Comparison of ENCODE assay signal across 10 cellular contexts in genomic region chr3:31562525-31562924, GRCh38. TPM values are rescaled to one million over a fixed set of nuclear protein-coding genes. Genes with fewer than 3 reads are reported as not detected.
DNase-seq lines count a peak whose midpoint lies in the region; ATAC-seq, FAIRE-seq and TF ChIP-seq lines count a peak whose summit lies in the region.
"Had no signal": no experiment of that assay in that cellular context is flagged by ENCODE, and none has a peak within 500 bp of the region (broad histone marks: within the 10 kb centered on the region; RNA-seq: fewer than 3 reads in every experiment).

No MANE protein-coding gene starts in this region.

- H3K9ac ChIP-seq in GM12878 (ENCODE audit: control insufficient read depth, insufficient read depth, low read length) (no peak overlapping the region), neural progenitor cell (no peak overlapping the region)
- H3K9ac ChIP-seq: GM23248 had no signal

- H3K27ac Mint-ChIP-seq in GM23338, result peak overlapping the region; percentile 25; the same call in 1 of the 2 replicates
- H3K27ac Mint-ChIP-seq in neural progenitor cell, result no peak overlapping the region

- intact Hi-C loops in GM12878 (cut with micrococcal nuclease; ENCODE audit: unreplicated experiment) (loop anchor here (5.0 kb wide), 1 partner anchor 55 kb away; no protein-coding TSS in a partner anchor), body of pancreas (cut with DNase I) (no loop called here)

- H3K36me3 Mint-ChIP-seq in GM23338 (ENCODE audit: low read depth), result no peaks in the 10 kb centered on the region
- peaks cover 54% of the 10 kb centered on the region for H3K36me3 Mint-ChIP-seq in neural progenitor cell

- H3K4me1 Mint-ChIP-seq in GM23338 (peaks cover 63% of the 10 kb centered on the region), neural progenitor cell (peaks cover 2% of the 10 kb centered on the region)

- SMC1A ChIA-PET in GM12878 (lab: Charles Lee; ENCODE audit: uncharacterized antibody, unreplicated experiment), result interaction anchor here (1.3 to 1.6 kb wide), 3 partner anchors 16 to 29 kb away, joined by 3 to 5 read pairs (median 4); partner anchors contain the start of gene STT3B

- no peak overlapping the region for H3K4me3 Mint-ChIP-seq in GM23338
- no peak overlapping the region for H3K4me3 Mint-ChIP-seq in neural progenitor cell

- no peak overlapping the region for H3K4me2 ChIP-seq in GM23338
- no peak overlapping the region for H3K4me2 ChIP-seq in GM12878 (ENCODE audit: control insufficient read depth, insufficient read depth)
- no peak overlapping the region for H3K4me2 ChIP-seq in neural progenitor cell

- H4K20me1 ChIP-seq in GM23338 (replicated peaks; ENCODE audit: insufficient read depth) (peaks cover 59% of the 10 kb centered on the region), GM12878 (ENCODE audit: control insufficient read depth, insufficient read depth) (no peaks in the 10 kb centered on the region), neural progenitor cell (ENCODE audit: low read depth) (peaks cover 69% of the 10 kb centered on the region)

- TF ChIP-seq POLR2A in GM12878 (IDR thresholded peaks at IDR 0.05; ENCODE audit: low read depth, low read length) (no peak), body of pancreas (IDR thresholded peaks at IDR 0.05) (no peak)

- H3K27me3 ChIP-seq in GM23338 (ENCODE audit: insufficient read depth) (no peaks in the 10 kb centered on the region), GM12878 (replicated peaks in 1 of 2; ENCODE audit: control insufficient read depth in 2 of 2, insufficient read depth in 2 of 2, low read length in 1 of 2) (no peaks in the 10 kb centered on the region), neural progenitor cell (no peaks in the 10 kb centered on the region), body of pancreas (no peaks in the 10 kb centered on the region)

- H3K27me3 Mint-ChIP-seq in GM23338 (ENCODE audit: insufficient read depth, low read depth, poor library complexity) (peaks cover 2% of the 10 kb centered on the region), neural progenitor cell (ENCODE audit: insufficient read depth, low read depth) (peaks cover 2% of the 10 kb centered on the region)

- no peak for TF ChIP-seq EP300 in GM12878 (IDR thresholded peaks at IDR 0.05; ENCODE audit: borderline replicate concordance in 1 of 2, control insufficient read depth in 1 of 2, low read depth in 2 of 2, low read length in 2 of 2)

- POLR2A ChIA-PET in GM12878 (lab: Charles Lee), result no interaction called here

- H3K4me1 ChIP-seq in GM23338 (ENCODE audit: insufficient read depth) (peaks cover 37% of the 10 kb centered on the region), GM12878 (ENCODE audit: control insufficient read depth, insufficient read depth, low read length) (no peaks in the 10 kb centered on the region; the same call in 1 of the 2 replicates), neural progenitor cell (peaks cover 4% of the 10 kb centered on the region), body of pancreas (peaks cover 41% of the 10 kb centered on the region)

- H3K9me3 Mint-ChIP-seq in GM23338 (no peaks in the 10 kb centered on the region), neural progenitor cell (peaks cover 75% of the 10 kb centered on the region)

- in situ Hi-C loops in SK-MEL-5 (cut with HindIII; ENCODE audit: low pct_unique_long_range_greater_than_20kb, low sequenced_read_pairs), result no loop called here
- in situ Hi-C loops in GM12878 (cut with MboI), result no loop called here

- TF ChIP-seq CTCF in GM23338 (conservative IDR thresholded peaks at IDR 0.05; ENCODE audit: low read depth in 2 of 2) (peak; percentile 69 to 72), GM12878 (IDR thresholded peaks at IDR 0.05 in 2 of 3, conservative IDR thresholded peaks at IDR 0.05 in 1 of 3; ENCODE audit: control insufficient read depth in 2 of 3, extremely low read depth in 1 of 3, insufficient read depth in 1 of 3, low read depth in 3 of 3, low read length in 3 of 3) (0 out of 6 replicates have a peak, but pooled peaks of 1 of the 3 experiments have one; percentile 2), neural progenitor cell (IDR thresholded peaks at IDR 0.05) (peak; percentile 38), body of pancreas (IDR thresholded peaks at IDR 0.05) (no peak)

- BruUV-seq in GM12878 (replicated peaks; lab: Mats Ljungman, UMichigan), result no TSS peak

- peak; percentile 92 for ATAC-seq in GM23338
- ATAC-seq in GM12878, result peak; percentile 13
- ATAC-seq in GM21825 (IDR thresholded peaks at IDR 0.05; ENCODE audit: unreplicated experiment), result no peak
- ATAC-seq in body of pancreas, result no peak

- H3K27ac ChIP-seq in GM23338 (ENCODE audit: low read depth) (no peak overlapping the region), GM12878 (ENCODE audit: control insufficient read depth, insufficient read depth) (no peak overlapping the region), neural progenitor cell (no peak overlapping the region), body of pancreas (no peak overlapping the region)
- H3K27ac ChIP-seq: GM23248, psoas muscle had no signal

- WGBS in GM12878 (ENCODE audit: insufficient coverage, insufficient replicate concordance, low lambda C conversion rate, missing lambda C conversion rate), result 96% methylated on average over 8 of the region's 8 CpGs
- WGBS in body of pancreas, 2 donors, result 93% methylated on average over 6 to 8 of the region's 8 CpGs

- RAD21 ChIA-PET in GM12878 (lab: Charles Lee; ENCODE audit: unreplicated experiment), result interaction anchor here (1.2 kb wide), 1 partner anchor 22 kb away, joined by 3 read pairs; no protein-coding TSS in a partner anchor

- H3K79me2 ChIP-seq in GM23338 (replicated peaks; ENCODE audit: insufficient read depth) (peaks cover 100% of the 10 kb centered on the region), GM12878 (ENCODE audit: control insufficient read depth, insufficient read depth, low read length) (peaks cover 99% of the 10 kb centered on the region), neural progenitor cell (ENCODE audit: low read depth) (peaks cover 100% of the 10 kb centered on the region)

- H3K36me3 ChIP-seq in GM23338 (ENCODE audit: insufficient read depth) (no peaks in the 10 kb centered on the region), GM12878 (ENCODE audit: control insufficient read depth in 2 of 2, insufficient read depth in 2 of 2, low read length in 1 of 2) (no peaks in the 10 kb centered on the region), neural progenitor cell (no peaks in the 10 kb centered on the region), body of pancreas (replicated peaks in 1 of 2; ENCODE audit: insufficient read depth in 1 of 2, low read depth in 2 of 2) (no peaks in the 10 kb centered on the region)

- no peak overlapping the region for H3K4me3 ChIP-seq in GM23338
- H3K4me3 ChIP-seq in GM12878, result no peak overlapping the region
- H3K4me3 ChIP-seq in neural progenitor cell, result no peak overlapping the region
- H3K4me3 ChIP-seq in body of pancreas, result no peak overlapping the region
- H3K4me3 ChIP-seq: GM23248, psoas muscle had no signal

- H3F3A ChIP-seq in GM23338 (replicated peaks; ENCODE audit: low read depth) (no peaks in the 10 kb centered on the region), neural progenitor cell (ENCODE audit: low read depth) (no peaks in the 10 kb centered on the region)

- TF ChIP-seq RAD21 in GM12878 (IDR thresholded peaks at IDR 0.05; ENCODE audit: insufficient read depth, low read depth, low read length), result no peak

- CTCF ChIA-PET in GM12878 (lab: Yijun Ruan, JAX), result interaction anchor here (0.9 to 1.2 kb wide), 3 partner anchors 13 to 24 kb away, joined by 3 to 4 read pairs (median 3); no protein-coding TSS in a partner anchor

- no peak overlapping the region for H2AFZ ChIP-seq in GM23338
- no peak overlapping the region for H2AFZ ChIP-seq in GM12878 (ENCODE audit: control insufficient read depth, low read depth, low read length)
- no peak overlapping the region for H2AFZ ChIP-seq in neural progenitor cell (replicated peaks)
- H2AFZ ChIP-seq: GM23248 had no signal

- H3K9me3 ChIP-seq in GM12878 (replicated peaks; ENCODE audit: control insufficient read depth, insufficient read depth, low read length) (peaks cover 14% of the 10 kb centered on the region), neural progenitor cell (ENCODE audit: low read depth) (no peaks in the 10 kb centered on the region), body of pancreas (no peaks in the 10 kb centered on the region)

- H3K9me2 ChIP-seq in GM23338 (ENCODE audit: insufficient read depth), result no peaks in the 10 kb centered on the region

- peak; percentile 91 for DNase-seq in GM23338 (ENCODE audit: low spot score)
- DNase-seq in SK-MEL-5 (ENCODE audit: low read depth, low spot score), result peak; percentile 22
- DNase-seq in GM12878 (ENCODE audit: low read depth, low spot score), result no peak
- DNase-seq in neural progenitor cell (ENCODE audit: low spot score), result peak; percentile 50
- DNase-seq in NCI-H1694 (lab: John Stamatoyannopoulos, UW), result no peak
- no peak for DNase-seq in kidney glomerular epithelial cell (lab: John Stamatoyannopoulos, UW)
- DNase-seq in body of pancreas, result no peak
- DNase-seq: GM23248 had no signal

- FAIRE-seq in GM12878 (lab: Jason Lieb, UNC), result no peak

RNA-seq across cellular contexts. Expression of gene STT3B, which starts 29.8 kb away (rescaled TPM):
- 139 and 167 TPM in 2 replicates for total RNA-seq in GM23338 (2014; rRNA removed; shearing (Covaris generic))
- 44.1 and 45.2 TPM in 2 replicates for polyA plus RNA-seq in GM23338 (2016; fragmentation: Nextera tagmentation; extraction: Ambion mirVana)
- 187 and 198 TPM in 2 replicates for total RNA-seq in SK-MEL-5 (2014; rRNA removed; shearing (Covaris generic))
- polyA plus RNA-seq in SK-MEL-5 (2015; cell fraction: cytosol; rRNA removed), result 129 and 173 TPM in 2 replicates
- 162 and 170 TPM in 2 replicates for polyA plus RNA-seq in SK-MEL-5 (2015; cell fraction: nucleus; rRNA removed)
- 279 and 287 TPM in 2 replicates for total RNA-seq in GM12878 (2013; cell fraction: nucleolus; rRNA removed)
- 93.5 and 99.7 TPM in 2 replicates for total RNA-seq in GM12878 (2014; rRNA removed)
- total RNA-seq in GM12878 (2014; rRNA removed; fragmentation: Illumina TruSeq; extraction: Trizol), result 125 and 135 TPM in 2 replicates
- total RNA-seq in GM12878 (2021), result 83.9 and 87.3 TPM in 2 replicates
- 51.0 TPM for polyA plus RNA-seq in GM12878 (2011; ENCODE audit: low read depth)
- polyA plus RNA-seq in GM12878 (2011; rRNA removed), result 208 and 308 TPM in 2 replicates
- polyA plus RNA-seq in GM12878 (2011; cell fraction: cytosol; rRNA removed), result 76.6 and 78.3 TPM in 2 replicates
- 99.2 and 113 TPM in 2 replicates for polyA plus RNA-seq in GM12878 (2011; cell fraction: nucleus; rRNA removed)
- polyA plus RNA-seq in GM12878 (2012), result 73.1 and 105 TPM in 2 replicates
- 80.0 and 89.8 TPM in 2 replicates for polyA plus RNA-seq in GM12878 (2014; fragmentation: Illumina TruSeq; extraction: Trizol)
- 10 to 100 TPM; 19.9 to 29.3 TPM for polyA plus RNA-seq in GM12878 (2014; fragmentation: Nextera tagmentation; extraction: Ambion mirVana)
- 55.9 and 71.1 TPM in 2 replicates for polyA plus RNA-seq in GM12878 (2014; rRNA removed)
- polyA plus RNA-seq in GM12878 (2016; fragmentation: Nextera tagmentation; extraction: Ambion mirVana), result 10 to 100 TPM; 29.9 to 79.2 TPM
- polyA minus RNA-seq in GM12878 (2011; rRNA and poly(A)+ RNA removed), result 213 and 270 TPM in 2 replicates
- 78.4 and 86.4 TPM in 2 replicates for polyA minus RNA-seq in GM12878 (2011; cell fraction: cytosol; rRNA and poly(A)+ RNA removed)
- polyA minus RNA-seq in GM12878 (2011; cell fraction: nucleus; rRNA and poly(A)+ RNA removed), result 110 and 166 TPM in 2 replicates
- total RNA-seq in neural progenitor cell (ENCODE audit: low replicate concordance), result 164 and 213 TPM in 2 replicates
- 10 to 100 TPM; 44.5 to 65.1 TPM for total RNA-seq in body of pancreas

Comparison
In these comparisons a context has a peak if more than half of its experiments do, and no peak if none do; other contexts are left out.
1. ATAC-seq: peak in GM23338 (single experiment) and GM12878 (single experiment); none in GM21825 (single experiment) and body of pancreas (single experiment).
2. DNase-seq: peak in GM23338 (single experiment), SK-MEL-5 (single experiment) and neural progenitor cell (single experiment); none in GM12878 (single experiment), NCI-H1694 (single experiment), kidney glomerular epithelial cell (single experiment) and body of pancreas (0 of 4).
3. CTCF ChIP-seq: peak in GM23338 (2 of 2) and neural progenitor cell (single experiment); none in body of pancreas (0 of 7).